In the genomic region with DNA sequence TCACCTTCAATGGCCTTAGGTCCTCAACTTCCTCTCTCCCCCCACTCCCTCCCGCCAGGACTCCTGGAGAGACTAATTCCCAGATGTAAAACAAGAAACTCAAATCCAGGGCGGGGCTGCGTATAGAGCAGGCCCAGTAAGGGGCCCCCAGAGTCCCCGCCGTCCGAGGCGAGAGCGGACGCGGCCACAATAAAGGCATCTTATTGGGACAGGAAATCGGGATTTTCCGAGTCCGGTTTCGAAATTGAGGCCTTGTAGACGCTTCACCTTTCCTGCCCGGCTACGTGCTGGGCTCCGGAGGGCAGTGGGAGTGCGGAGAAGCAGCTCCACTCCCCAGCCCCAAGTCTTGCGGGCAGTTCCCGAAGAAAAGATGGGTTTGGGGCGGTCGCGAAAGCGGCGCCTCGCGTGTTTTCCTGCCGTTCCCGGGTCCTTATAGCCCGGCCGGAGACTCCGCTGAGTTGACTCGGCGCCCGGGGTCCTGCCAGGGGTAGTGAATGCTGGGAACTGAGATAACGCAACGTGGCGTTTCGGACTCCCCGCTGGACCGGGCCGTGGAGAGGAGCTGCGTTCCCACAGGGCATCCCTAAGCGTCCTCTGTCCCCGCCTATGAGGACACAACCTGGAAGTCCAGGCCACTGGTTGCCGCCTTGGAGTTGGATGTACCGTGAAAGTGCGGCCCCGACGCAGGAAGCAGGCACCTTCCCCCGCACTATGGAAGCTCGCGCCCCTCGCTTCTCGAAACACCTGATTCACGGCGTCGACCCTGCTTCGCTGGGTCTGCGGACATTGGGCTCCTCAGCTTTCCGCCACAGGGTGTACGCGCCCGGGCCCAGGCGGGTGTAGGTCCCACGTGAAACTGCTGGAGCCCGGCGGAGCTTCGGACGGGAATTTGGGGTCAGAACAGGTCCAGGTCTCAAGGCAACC, we compare ENCODE assay signal across 11 cellular contexts. TPM values are rescaled to one million over a fixed set of nuclear protein-coding genes. Genes with fewer than 3 reads are reported as not detected.
DNase-seq lines count a peak whose midpoint lies in the region; ATAC-seq and TF ChIP-seq lines count a peak whose summit lies in the region.
"Had no signal": no experiment of that assay in that cellular context is flagged by ENCODE, and none has a peak within 500 bp of the region (broad histone marks: within the 10 kb centered on the region; RNA-seq: fewer than 3 reads in every experiment).

No MANE protein-coding gene starts in this region.

- no peak for TF ChIP-seq CTCF in AG09309 (IDR thresholded peaks at IDR 0.05; ENCODE audit: control insufficient read depth, insufficient read depth, low read depth, low read length, missing control alignments)
- no peak for TF ChIP-seq CTCF in WI38 (IDR thresholded peaks at IDR 0.05; ENCODE audit: low read depth, low read length)
- no peak for TF ChIP-seq CTCF in heart right ventricle (IDR thresholded peaks at IDR 0.05)
- TF ChIP-seq CTCF in osteoblast (IDR thresholded peaks at IDR 0.05; ENCODE audit: extremely low read depth, low read depth, low read length) = no peak

- intact Hi-C loops in heart right ventricle (cut with DNase I) = no loop called here

- H3K36me3 ChIP-seq in heart right ventricle (no peaks in the 10 kb centered on the region), osteoblast (ENCODE audit: insufficient read depth, low read length) (no peaks in the 10 kb centered on the region)

- peak overlapping the region; percentile 62 for H2AFZ ChIP-seq in osteoblast (ENCODE audit: low read length)

- DNase-seq in AG09309 (ENCODE audit: low read depth) = no peak
- DNase-seq in heart right ventricle = no peak
- no peak for DNase-seq in osteoblast (ENCODE audit: insufficient read length, low spot score, missing footprints)
- DNase-seq in hypothalamus (lab: John Stamatoyannopoulos, UW) = no peak
- DNase-seq in NCI-H2196 treated with DMSO at 0.1 percent for 48 hours (lab: John Stamatoyannopoulos, UW; ENCODE audit: unreplicated experiment) = no peak
- no peak for DNase-seq in SW 1271 (lab: John Stamatoyannopoulos, UW)
- DNase-seq: caudate nucleus, NCI-H2107 had no signal

- H3K4me1 ChIP-seq in heart right ventricle = peaks cover 6 to 50% (median 30%) of the 10 kb centered on the region in 9 donors
- peaks cover 10% of the 10 kb centered on the region for H3K4me1 ChIP-seq in osteoblast (ENCODE audit: insufficient read depth, low read length)

- peak overlapping the region; percentile 69 for H3K4me2 ChIP-seq in osteoblast (ENCODE audit: insufficient read depth, low read length)

- no peaks in the 10 kb centered on the region for H3K79me2 ChIP-seq in osteoblast (ENCODE audit: insufficient read depth, low read length)

- H3K27me3 ChIP-seq in heart right ventricle (peaks cover 0 to 95% (median 67%) of the 10 kb centered on the region in 7 donors), osteoblast (ENCODE audit: insufficient read depth, low read length) (peaks cover 66% of the 10 kb centered on the region)

- ATAC-seq in heart right ventricle (peak in 7 of 8 donors; percentile 26 to 52 (median 40)), GM18867 (IDR thresholded peaks at IDR 0.05; ENCODE audit: unreplicated experiment) (no peak)

- WGBS in heart right ventricle, 2 donors = 2 to 3% methylated on average over 71 of the region's 71 CpGs

- H4K20me1 ChIP-seq in osteoblast (ENCODE audit: insufficient read depth, low read length) = no peaks in the 10 kb centered on the region

- no peaks in the 10 kb centered on the region for H3K9me3 ChIP-seq in heart right ventricle
- no peaks in the 10 kb centered on the region for H3K9me3 ChIP-seq in osteoblast (ENCODE audit: low read depth, low read length)

- H3K27ac ChIP-seq in heart right ventricle = peak overlapping the region in 3 of 10 donors; percentile 8 to 28 (median 15)
- H3K27ac ChIP-seq in osteoblast (ENCODE audit: low read depth, low read length) = no peak overlapping the region

- H3K4me3 ChIP-seq in AG09309 (ENCODE audit: control insufficient read depth, low read depth, low read length) (peak overlapping the region; percentile 7), WI38 (ENCODE audit: low read depth, low read length) (peak overlapping the region; percentile 23; the same call in 1 of the 2 replicates), heart right ventricle (peak overlapping the region; percentile 16 to 66 (median 46)), osteoblast (ENCODE audit: insufficient read depth, low read length) (peak overlapping the region; percentile 49)

RNA-seq across cellular contexts. Expression of a gene that starts 4.8 kb away (rescaled TPM):
- total RNA-seq in heart right ventricle (not detected), osteoblast (under 0.01 TPM in 1 of 2 replicates, not detected in the other)
- polyA plus RNA-seq in heart right ventricle = not detected
- total RNA-seq: myocyte had no signal

RNA-seq across cellular contexts. Expression of a gene that starts 45.3 kb away (rescaled TPM):
- total RNA-seq in heart right ventricle (10 to 100 TPM; 32.0 to 78.4 (median 42.6) TPM), osteoblast (217 and 259 TPM in 2 replicates)
- polyA plus RNA-seq in heart right ventricle = 100 to 1,000 TPM in 1 of 2 donors, 10 to 100 TPM in 1; 36.2 to 110 TPM

RNA-seq across cellular contexts. Expression of a gene that starts 58.8 kb away (rescaled TPM):
- total RNA-seq in heart right ventricle = not detected
- not detected for polyA plus RNA-seq in heart right ventricle
- total RNA-seq in osteoblast = not detected in 2 replicates
- total RNA-seq: myocyte had no signal
